ENCODE assay signal across 11 cellular contexts in genomic region chr5:163489055-163489744, GRCh38. TPM values are rescaled to one million over a fixed set of nuclear protein-coding genes. Genes with fewer than 3 reads are reported as not detected.
A peak's percentile ranks its signal among the peaks of the same experiment; 100 is the strongest.
DNase-seq lines count a peak whose midpoint lies in the region; ATAC-seq and TF ChIP-seq lines count a peak whose summit lies in the region.
"Had no signal": no experiment of that assay in that cellular context is flagged by ENCODE, and none has a peak within 500 bp of the region (broad histone marks: within the 10 kb centered on the region; RNA-seq: fewer than 3 reads in every experiment).

No MANE protein-coding gene starts in this region.

- no peak overlapping the region for H3K9ac ChIP-seq in DND-41 (ENCODE audit: low read depth, low read length)
- H3K9ac ChIP-seq in adipocyte (ENCODE audit: low read length) = no peak overlapping the region
- H3K9ac ChIP-seq in liver (ENCODE audit: low read depth in 1 of 2, low read length in 2 of 2) = peak overlapping the region in 1 of 2 donors; percentile 19

- H3K27ac ChIP-seq in DND-41 (ENCODE audit: low read length) = no peak overlapping the region
- H3K27ac ChIP-seq in liver (ENCODE audit: low read depth in 1 of 2, low read length in 2 of 2) = peak overlapping the region in 1 of 2 donors; percentile 64
- H3K27ac ChIP-seq: stomach had no signal

- H3K9me3 ChIP-seq in DND-41 (ENCODE audit: insufficient read depth, low read length, severe bottlenecking) (no peaks in the 10 kb centered on the region), adipocyte (ENCODE audit: control insufficient read depth, low read length) (no peaks in the 10 kb centered on the region), liver (ENCODE audit: control insufficient read depth in 4 of 4, low read length in 3 of 4) (no peaks in the 10 kb centered on the region)
- H3K9me3 ChIP-seq: MG63, stomach had no signal

- peaks cover 4% of the 10 kb centered on the region; the same call in 1 of the 2 replicates for H3K79me2 ChIP-seq in DND-41 (ENCODE audit: insufficient read depth, low read length)

- H2AFZ ChIP-seq in DND-41 (ENCODE audit: low read depth, low read length) = no peak overlapping the region

- no peaks in the 10 kb centered on the region for H4K20me1 ChIP-seq in DND-41 (ENCODE audit: insufficient read depth, low read length)

- H3K27me3 ChIP-seq in DND-41 (ENCODE audit: insufficient read depth, low read length, poor library complexity) = no peaks in the 10 kb centered on the region
- H3K27me3 ChIP-seq in adipocyte (replicated peaks; ENCODE audit: control insufficient read depth, insufficient read depth, low read length) = no peaks in the 10 kb centered on the region
- no peaks in the 10 kb centered on the region for H3K27me3 ChIP-seq in liver (ENCODE audit: control insufficient read depth in 4 of 4, insufficient read depth in 4 of 4, low read length in 3 of 4)
- H3K27me3 ChIP-seq: MG63, stomach had no signal

- no peak overlapping the region for H3K4me3 ChIP-seq in DND-41 (ENCODE audit: low read depth in 1 of 2, low read length in 2 of 2)
- H3K4me3 ChIP-seq in adipocyte (ENCODE audit: low read length) = no peak overlapping the region
- no peak overlapping the region for H3K4me3 ChIP-seq in liver (ENCODE audit: low read depth in 1 of 3, low read length in 3 of 3)
- H3K4me3 ChIP-seq: MG63, stomach had no signal

- H3K4me1 ChIP-seq in DND-41 (ENCODE audit: insufficient read depth, low read length) (no peaks in the 10 kb centered on the region), adipocyte (ENCODE audit: control insufficient read depth, insufficient read depth, low read length) (no peaks in the 10 kb centered on the region), liver (ENCODE audit: control insufficient read depth in 4 of 4, insufficient read depth in 4 of 4, low read length in 3 of 4) (peaks cover 0 to 10% (median 8%) of the 10 kb centered on the region in 4 donors)
- H3K4me1 ChIP-seq: stomach had no signal

- WGBS in liver = 74% methylated on average over 6 of the region's 6 CpGs

- DNase-seq in DND-41 = no peak
- DNase-seq in adipocyte (ENCODE audit: low read depth) = peak; percentile 19
- no peak for DNase-seq in 8988T
- DNase-seq in activated CD4-positive, CD25-positive, alpha-beta regulatory T cell (lab: John Stamatoyannopoulos, UW) = no peak
- DNase-seq in GOT3 (lab: John Stamatoyannopoulos, UW) = no peak
- DNase-seq: activated naive CD8-positive, alpha-beta T cell treated with anti-CD3 and anti-CD28 coated beads for 36 hours; MG63; stomach had no signal

- H3K4me2 ChIP-seq in DND-41 (ENCODE audit: insufficient read depth, low read length) = no peak overlapping the region

- peak; percentile 55 to 59 for TF ChIP-seq RAD21 in liver (IDR thresholded peaks at IDR 0.05)

- ATAC-seq in DND-41 (ENCODE audit: insufficient read depth, low read depth) (peak; percentile 52; the same call in 1 of the 3 replicates), HG02759 (IDR thresholded peaks at IDR 0.05; ENCODE audit: unreplicated experiment) (peak; percentile 56), GM19324 (IDR thresholded peaks at IDR 0.05; ENCODE audit: low FRiP score, unreplicated experiment) (no peak)

- H3K36me3 ChIP-seq in DND-41 (ENCODE audit: insufficient read depth, low read length) (peaks cover 85% of the 10 kb centered on the region), adipocyte (ENCODE audit: control insufficient read depth, insufficient read depth, low read length, severe bottlenecking) (no peaks in the 10 kb centered on the region), liver (ENCODE audit: control insufficient read depth in 4 of 4, insufficient read depth in 3 of 4, low read depth in 1 of 4, low read length in 3 of 4) (no peaks in the 10 kb centered on the region)
- H3K36me3 ChIP-seq: stomach had no signal

- peak; percentile 36 for TF ChIP-seq CTCF in DND-41 (IDR thresholded peaks at IDR 0.05; ENCODE audit: borderline replicate concordance, extremely low read depth, low read length, poor library complexity, severe bottlenecking)
- TF ChIP-seq CTCF in liver (IDR thresholded peaks at IDR 0.05; ENCODE audit: low read depth, low read length, missing input control) = peak; percentile 23

TF ChIP-seq in liver, 16 proteins besides CTCF, POLR2A, EP300 and RAD21:
- TF ChIP-seq TAF1 (conservative IDR thresholded peaks at IDR 0.05) (no peak), GABPA (IDR thresholded peaks at IDR 0.05 in 1 of 2, conservative IDR thresholded peaks at IDR 0.05 in 1 of 2) (no peak), HNF4A (conservative IDR thresholded peaks at IDR 0.05) (peak in 1 of 2 donors; percentile 9)

RNA-seq across cellular contexts. Expression of gene MAT2B, which starts 16.2 kb away (rescaled TPM):
- total RNA-seq in liver = 10 to 100 TPM; 27.0 to 41.3 TPM
- 10 to 100 TPM; 21.3 to 23.1 TPM for polyA plus RNA-seq in liver

RNA-seq across cellular contexts. Expression of gene HMMR, which starts 28.8 kb away (rescaled TPM):
- total RNA-seq in liver = 10 to 100 TPM in 1 of 2 donors, under 1 TPM in 1; 0.33 to 48.5 TPM
- polyA plus RNA-seq in liver = 1 to 10 TPM; 1.0 to 3.7 TPM

RNA-seq across cellular contexts. Expression of gene NUDCD2, which starts 29.3 kb away (rescaled TPM):
- total RNA-seq in liver = 1 to 10 TPM; 1.8 to 4.0 TPM
- polyA plus RNA-seq in liver = 10 to 100 TPM in 1 of 2 donors, 1 to 10 TPM in 1; 4.7 to 32.0 TPM

RNA-seq across cellular contexts. Expression of gene CCNG1, which starts 51.8 kb away (rescaled TPM):
- total RNA-seq in liver = 10 to 100 TPM; 74.2 to 93.7 TPM
- 10 to 100 TPM; 30.9 to 73.9 TPM for polyA plus RNA-seq in liver
